In the genomic region with DNA sequence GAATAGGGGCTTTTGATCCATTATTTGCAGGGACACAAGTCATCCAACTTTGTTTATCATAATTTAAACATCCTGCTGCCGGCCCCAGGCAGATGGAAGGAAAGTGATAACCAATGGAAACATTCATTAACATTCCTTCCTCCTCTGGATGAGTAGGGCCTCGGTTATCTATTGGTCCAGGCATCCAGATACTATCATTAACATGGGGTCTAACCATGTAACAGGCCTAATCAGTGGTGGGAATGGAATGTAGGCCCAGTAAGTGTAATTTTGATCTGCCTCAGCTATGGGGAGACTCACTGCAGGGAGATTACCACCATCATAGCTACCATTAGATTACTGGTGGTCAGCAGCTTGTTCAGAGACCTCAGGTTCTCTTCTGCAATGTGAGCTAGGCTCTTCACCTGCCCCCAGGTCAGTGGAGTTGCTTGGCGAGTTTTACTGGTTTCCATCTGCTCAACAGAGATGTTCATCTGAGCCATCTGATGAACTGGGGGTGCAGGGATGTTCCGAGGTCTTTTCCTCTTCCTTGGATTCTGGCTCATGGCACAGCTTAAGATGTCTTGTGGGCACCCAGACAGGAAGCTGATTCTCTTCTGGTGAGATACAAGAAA, we compare ENCODE assay signal across 1 cellular context.
TF ChIP-seq lines count a peak whose summit lies in the region.
"Not testable (repeated sequence)": the region's sequence is repeated elsewhere in the genome, so short reads cannot be mapped to it uniquely, and the experiment has no call there.

No MANE protein-coding gene starts in this region.

TF ChIP-seq in K562, 482 proteins besides CTCF, POLR2A, EP300 and RAD21 (continued from another document):
- TF ChIP-seq, protein P1, sequence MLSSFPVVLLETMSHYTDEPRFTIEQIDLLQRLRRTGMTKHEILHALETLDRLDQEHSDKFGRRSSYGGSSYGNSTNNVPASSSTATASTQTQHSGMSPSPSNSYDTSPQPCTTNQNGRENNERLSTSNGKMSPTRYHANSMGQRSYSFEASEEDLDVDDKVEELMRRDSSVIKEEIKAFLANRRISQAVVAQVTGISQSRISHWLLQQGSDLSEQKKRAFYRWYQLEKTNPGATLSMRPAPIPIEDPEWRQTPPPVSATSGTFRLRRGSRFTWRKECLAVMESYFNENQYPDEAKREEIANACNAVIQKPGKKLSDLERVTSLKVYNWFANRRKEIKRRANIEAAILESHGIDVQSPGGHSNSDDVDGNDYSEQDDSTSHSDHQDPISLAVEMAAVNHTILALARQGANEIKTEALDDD (IDR thresholded peaks at IDR 0.05): peak; percentile 95
- peak; percentile 79; the same call in 1 of the 2 replicates for TF ChIP-seq SMARCE1 (IDR thresholded peaks at IDR 0.05)
- TF ChIP-seq TEAD2 (tag; IDR thresholded peaks at IDR 0.05): peak; percentile 68
- TF ChIP-seq CBFA2T2 (conservative IDR thresholded peaks at IDR 0.05): peak; percentile 89
- TF ChIP-seq SOX6 (IDR thresholded peaks at IDR 0.05): peak; percentile 83
- TF ChIP-seq CTBP1 (IDR thresholded peaks at IDR 0.05; ENCODE audit: borderline replicate concordance): peak; percentile 91
- not testable (repeated sequence) for TF ChIP-seq ID3 (CRISPR knock-in tag; IDR thresholded peaks at IDR 0.05); JUND (tag; IDR thresholded peaks at IDR 0.05; ENCODE audit: borderline replicate concordance, low read depth, low read length); TEAD4 (CRISPR knock-in tag; IDR thresholded peaks at IDR 0.05; ENCODE audit: borderline replicate concordance)
- 0 out of 2 replicates have a peak, but pooled peaks have one; percentile 38 for TF ChIP-seq ID3 (tag; IDR thresholded peaks at IDR 0.05)
- TF ChIP-seq SMAD4 (CRISPR knock-in tag; conservative IDR thresholded peaks at IDR 0.05): peak; percentile 65; the same call in 1 of the 2 replicates
- peak; percentile 37 for TF ChIP-seq DACH1 (IDR thresholded peaks at IDR 0.05; ENCODE audit: partially characterized antibody)
- peak; percentile 65 to 81 for TF ChIP-seq TRIM24 (IDR thresholded peaks at IDR 0.05)
- peak; percentile 31; the same call in 1 of the 2 replicates for TF ChIP-seq POLR2AphosphoS5 (IDR thresholded peaks at IDR 0.05; ENCODE audit: control insufficient read depth, insufficient read depth, low read depth, low read length)
- TF ChIP-seq TAL1 (IDR thresholded peaks at IDR 0.05): peak; percentile 92
- TF ChIP-seq ZNF766 (CRISPR knock-in tag; conservative IDR thresholded peaks at IDR 0.05): peak; percentile 55; the same call in 1 of the 2 replicates
- peak; percentile 67 for TF ChIP-seq HDAC3 (IDR thresholded peaks at IDR 0.05; ENCODE audit: borderline replicate concordance, partially characterized antibody)
- peak; percentile 31; the same call in 1 of the 2 replicates for TF ChIP-seq CREM (IDR thresholded peaks at IDR 0.05; ENCODE audit: low read depth)
- peak; percentile 56; the same call in 1 of the 2 replicates for TF ChIP-seq HEY1 (CRISPR knock-in tag; IDR thresholded peaks at IDR 0.05; ENCODE audit: borderline replicate concordance)
- peak in 1 of 2 experiments; percentile 69; a peak in 1 of 4 replicates for TF ChIP-seq RCOR1 (IDR thresholded peaks at IDR 0.05; ENCODE audit: borderline replicate concordance in 1 of 2, low read depth in 2 of 2, low read length in 2 of 2)
- TF ChIP-seq JUND (IDR thresholded peaks at IDR 0.05; ENCODE audit: borderline replicate concordance, low read depth, low read length): peak; percentile 54; the same call in 1 of the 2 replicates
- TF ChIP-seq HDAC1 (IDR thresholded peaks at IDR 0.05): 0 out of 4 replicates have a peak, but pooled peaks of 1 of the 2 experiments have one; percentile 31
- peak; percentile 96 for TF ChIP-seq ARID1B (IDR thresholded peaks at IDR 0.05)
- TF ChIP-seq PML (IDR thresholded peaks at IDR 0.05; ENCODE audit: low read length): peak; percentile 71
- 0 out of 2 replicates have a peak, but pooled peaks have one; percentile 57 for TF ChIP-seq NFATC3 (IDR thresholded peaks at IDR 0.05)
- peak; percentile 84 for TF ChIP-seq MTA2 (IDR thresholded peaks at IDR 0.05; ENCODE audit: low read depth)
- TF ChIP-seq CCNT2 (IDR thresholded peaks at IDR 0.05; ENCODE audit: borderline replicate concordance, extremely low read depth, insufficient read length, low read depth, low read length): peak; percentile 48
- peak; percentile 69; the same call in 1 of the 2 replicates for TF ChIP-seq RNF2 (IDR thresholded peaks at IDR 0.05)
- TF ChIP-seq CC2D1A (IDR thresholded peaks at IDR 0.05): peak; percentile 48; the same call in 1 of the 2 replicates
- TF ChIP-seq NCOR1 (IDR thresholded peaks at IDR 0.05): peak; percentile 85
- TF ChIP-seq FOXJ2 (tag; IDR thresholded peaks at IDR 0.05): 0 out of 2 replicates have a peak, but pooled peaks have one; percentile 66
- peak; percentile 60; the same call in 1 of the 2 replicates for TF ChIP-seq STAT5A (IDR thresholded peaks at IDR 0.05; ENCODE audit: borderline replicate concordance, low read length)
- TF ChIP-seq, protein P2, sequence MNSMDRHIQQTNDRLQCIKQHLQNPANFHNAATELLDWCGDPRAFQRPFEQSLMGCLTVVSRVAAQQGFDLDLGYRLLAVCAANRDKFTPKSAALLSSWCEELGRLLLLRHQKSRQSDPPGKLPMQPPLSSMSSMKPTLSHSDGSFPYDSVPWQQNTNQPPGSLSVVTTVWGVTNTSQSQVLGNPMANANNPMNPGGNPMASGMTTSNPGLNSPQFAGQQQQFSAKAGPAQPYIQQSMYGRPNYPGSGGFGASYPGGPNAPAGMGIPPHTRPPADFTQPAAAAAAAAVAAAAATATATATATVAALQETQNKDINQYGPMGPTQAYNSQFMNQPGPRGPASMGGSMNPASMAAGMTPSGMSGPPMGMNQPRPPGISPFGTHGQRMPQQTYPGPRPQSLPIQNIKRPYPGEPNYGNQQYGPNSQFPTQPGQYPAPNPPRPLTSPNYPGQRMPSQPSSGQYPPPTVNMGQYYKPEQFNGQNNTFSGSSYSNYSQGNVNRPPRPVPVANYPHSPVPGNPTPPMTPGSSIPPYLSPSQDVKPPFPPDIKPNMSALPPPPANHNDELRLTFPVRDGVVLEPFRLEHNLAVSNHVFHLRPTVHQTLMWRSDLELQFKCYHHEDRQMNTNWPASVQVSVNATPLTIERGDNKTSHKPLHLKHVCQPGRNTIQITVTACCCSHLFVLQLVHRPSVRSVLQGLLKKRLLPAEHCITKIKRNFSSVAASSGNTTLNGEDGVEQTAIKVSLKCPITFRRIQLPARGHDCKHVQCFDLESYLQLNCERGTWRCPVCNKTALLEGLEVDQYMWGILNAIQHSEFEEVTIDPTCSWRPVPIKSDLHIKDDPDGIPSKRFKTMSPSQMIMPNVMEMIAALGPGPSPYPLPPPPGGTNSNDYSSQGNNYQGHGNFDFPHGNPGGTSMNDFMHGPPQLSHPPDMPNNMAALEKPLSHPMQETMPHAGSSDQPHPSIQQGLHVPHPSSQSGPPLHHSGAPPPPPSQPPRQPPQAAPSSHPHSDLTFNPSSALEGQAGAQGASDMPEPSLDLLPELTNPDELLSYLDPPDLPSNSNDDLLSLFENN (IDR thresholded peaks at IDR 0.05; ENCODE audit: low read depth in 2 of 2, low read length in 2 of 2): peak in 1 of 2 experiments; percentile 55; a peak in 1 of 4 replicates
- TF ChIP-seq ZKSCAN1 (IDR thresholded peaks at IDR 0.05; ENCODE audit: low read depth, low read length): 0 out of 2 replicates have a peak, but pooled peaks have one; percentile 53
- peak; percentile 55; the same call in 1 of the 2 replicates for TF ChIP-seq SMARCC2 (IDR thresholded peaks at IDR 0.05; ENCODE audit: low read depth)
- peak; percentile 51; the same call in 1 of the 2 replicates for TF ChIP-seq ZNF134 (CRISPR knock-in tag; conservative IDR thresholded peaks at IDR 0.05)
- peak; percentile 83 for TF ChIP-seq TCF3 (CRISPR knock-in tag; IDR thresholded peaks at IDR 0.05)
- TF ChIP-seq TEAD1 (CRISPR knock-in tag; IDR thresholded peaks at IDR 0.05): peak; percentile 80 to 98; a peak in 3 of 4 replicates
- TF ChIP-seq FOSL1 (tag; conservative IDR thresholded peaks at IDR 0.05): peak; percentile 70
- TF ChIP-seq GATA2 (CRISPR knock-in tag; IDR thresholded peaks at IDR 0.05): peak; percentile 63
- TF ChIP-seq, protein P3, sequence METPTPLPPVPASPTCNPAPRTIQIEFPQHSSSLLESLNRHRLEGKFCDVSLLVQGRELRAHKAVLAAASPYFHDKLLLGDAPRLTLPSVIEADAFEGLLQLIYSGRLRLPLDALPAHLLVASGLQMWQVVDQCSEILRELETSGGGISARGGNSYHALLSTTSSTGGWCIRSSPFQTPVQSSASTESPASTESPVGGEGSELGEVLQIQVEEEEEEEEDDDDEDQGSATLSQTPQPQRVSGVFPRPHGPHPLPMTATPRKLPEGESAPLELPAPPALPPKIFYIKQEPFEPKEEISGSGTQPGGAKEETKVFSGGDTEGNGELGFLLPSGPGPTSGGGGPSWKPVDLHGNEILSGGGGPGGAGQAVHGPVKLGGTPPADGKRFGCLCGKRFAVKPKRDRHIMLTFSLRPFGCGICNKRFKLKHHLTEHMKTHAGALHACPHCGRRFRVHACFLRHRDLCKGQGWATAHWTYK (CRISPR knock-in tag; IDR thresholded peaks at IDR 0.05): peak; percentile 55; the same call in 1 of the 2 replicates
- TF ChIP-seq TEAD4 (IDR thresholded peaks at IDR 0.05; ENCODE audit: low read length): peak; percentile 96
- peak; percentile 89 for TF ChIP-seq HES1 (IDR thresholded peaks at IDR 0.05; ENCODE audit: low read depth)
- peak; percentile 29; the same call in 1 of the 2 replicates for TF ChIP-seq CXXC5 (CRISPR knock-in tag; IDR thresholded peaks at IDR 0.05)
- TF ChIP-seq MBD2 (IDR thresholded peaks at IDR 0.05; ENCODE audit: borderline replicate concordance, low read depth): peak; percentile 65
- TF ChIP-seq HIVEP1 (CRISPR knock-in tag; IDR thresholded peaks at IDR 0.05): 0 out of 2 replicates have a peak, but pooled peaks have one; percentile 21
- peak in 1 of 2 experiments; percentile 36; a peak in 1 of 4 replicates for TF ChIP-seq FOXA3 (CRISPR knock-in tag; conservative IDR thresholded peaks at IDR 0.05 in 1 of 2, IDR thresholded peaks at IDR 0.05 in 1 of 2)
- TF ChIP-seq NFIC (IDR thresholded peaks at IDR 0.05): peak; percentile 64; the same call in 1 of the 2 replicates
- TF ChIP-seq DPF2 (IDR thresholded peaks at IDR 0.05): peak; percentile 89
- TF ChIP-seq HDAC2 (IDR thresholded peaks at IDR 0.05): peak; percentile 80; the same call in 1 of the 2 replicates
- TF ChIP-seq NEUROD1 (IDR thresholded peaks at IDR 0.05; ENCODE audit: borderline replicate concordance, low read depth, low read length, partially characterized antibody): peak; percentile 16
- peak; percentile 92 for TF ChIP-seq CBFA2T3 (IDR thresholded peaks at IDR 0.05)
- peak; percentile 63 to 71; a peak in 3 of 4 replicates for TF ChIP-seq KDM1A (IDR thresholded peaks at IDR 0.05)
- TF ChIP-seq SMARCA4 (IDR thresholded peaks at IDR 0.05): peak; percentile 89
- TF ChIP-seq KLF16 (IDR thresholded peaks at IDR 0.05): peak; percentile 88
- 0 out of 2 replicates have a peak, but pooled peaks have one; percentile 24 for TF ChIP-seq NFE2 (IDR thresholded peaks at IDR 0.05; ENCODE audit: low read depth)
